ENCODE assay signal across 1 cellular context in genomic region chr20:5780233-5781217, GRCh38.
A peak's percentile ranks its signal among the peaks of the same experiment; 100 is the strongest.
TF ChIP-seq lines count a peak whose summit lies in the region.

No MANE protein-coding gene starts in this region.

TF ChIP-seq in K562, 482 proteins besides CTCF, POLR2A, EP300 and RAD21 (continued from another document):
- TF ChIP-seq, protein P1, sequence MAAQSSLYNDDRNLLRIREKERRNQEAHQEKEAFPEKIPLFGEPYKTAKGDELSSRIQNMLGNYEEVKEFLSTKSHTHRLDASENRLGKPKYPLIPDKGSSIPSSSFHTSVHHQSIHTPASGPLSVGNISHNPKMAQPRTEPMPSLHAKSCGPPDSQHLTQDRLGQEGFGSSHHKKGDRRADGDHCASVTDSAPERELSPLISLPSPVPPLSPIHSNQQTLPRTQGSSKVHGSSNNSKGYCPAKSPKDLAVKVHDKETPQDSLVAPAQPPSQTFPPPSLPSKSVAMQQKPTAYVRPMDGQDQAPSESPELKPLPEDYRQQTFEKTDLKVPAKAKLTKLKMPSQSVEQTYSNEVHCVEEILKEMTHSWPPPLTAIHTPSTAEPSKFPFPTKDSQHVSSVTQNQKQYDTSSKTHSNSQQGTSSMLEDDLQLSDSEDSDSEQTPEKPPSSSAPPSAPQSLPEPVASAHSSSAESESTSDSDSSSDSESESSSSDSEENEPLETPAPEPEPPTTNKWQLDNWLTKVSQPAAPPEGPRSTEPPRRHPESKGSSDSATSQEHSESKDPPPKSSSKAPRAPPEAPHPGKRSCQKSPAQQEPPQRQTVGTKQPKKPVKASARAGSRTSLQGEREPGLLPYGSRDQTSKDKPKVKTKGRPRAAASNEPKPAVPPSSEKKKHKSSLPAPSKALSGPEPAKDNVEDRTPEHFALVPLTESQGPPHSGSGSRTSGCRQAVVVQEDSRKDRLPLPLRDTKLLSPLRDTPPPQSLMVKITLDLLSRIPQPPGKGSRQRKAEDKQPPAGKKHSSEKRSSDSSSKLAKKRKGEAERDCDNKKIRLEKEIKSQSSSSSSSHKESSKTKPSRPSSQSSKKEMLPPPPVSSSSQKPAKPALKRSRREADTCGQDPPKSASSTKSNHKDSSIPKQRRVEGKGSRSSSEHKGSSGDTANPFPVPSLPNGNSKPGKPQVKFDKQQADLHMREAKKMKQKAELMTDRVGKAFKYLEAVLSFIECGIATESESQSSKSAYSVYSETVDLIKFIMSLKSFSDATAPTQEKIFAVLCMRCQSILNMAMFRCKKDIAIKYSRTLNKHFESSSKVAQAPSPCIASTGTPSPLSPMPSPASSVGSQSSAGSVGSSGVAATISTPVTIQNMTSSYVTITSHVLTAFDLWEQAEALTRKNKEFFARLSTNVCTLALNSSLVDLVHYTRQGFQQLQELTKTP (IDR thresholded peaks at IDR 0.05; ENCODE audit: low read depth in 1 of 2, partially characterized antibody in 2 of 2): no peak
- TF ChIP-seq E2F5 (CRISPR knock-in tag; IDR thresholded peaks at IDR 0.05): no peak
- TF ChIP-seq RBM15 (IDR thresholded peaks at IDR 0.05; ENCODE audit: insufficient read depth, low read length): no peak
- TF ChIP-seq ZZZ3 (IDR thresholded peaks at IDR 0.05): no peak
- TF ChIP-seq, protein P2, sequence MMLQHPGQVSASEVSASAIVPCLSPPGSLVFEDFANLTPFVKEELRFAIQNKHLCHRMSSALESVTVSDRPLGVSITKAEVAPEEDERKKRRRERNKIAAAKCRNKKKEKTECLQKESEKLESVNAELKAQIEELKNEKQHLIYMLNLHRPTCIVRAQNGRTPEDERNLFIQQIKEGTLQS (IDR thresholded peaks at IDR 0.05): peak; percentile 26; the same call in 1 of the 2 replicates
- TF ChIP-seq, protein P2 (CRISPR knock-in tag; conservative IDR thresholded peaks at IDR 0.05): no peak
- TF ChIP-seq ZNF41 (CRISPR knock-in tag; conservative IDR thresholded peaks at IDR 0.05): no peak
- no peak for TF ChIP-seq XRCC3 (IDR thresholded peaks at IDR 0.05)
- peak; percentile 64; the same call in 1 of the 2 replicates for TF ChIP-seq DPF2 (IDR thresholded peaks at IDR 0.05)
- TF ChIP-seq ZFX (CRISPR knock-in tag; IDR thresholded peaks at IDR 0.05): peak; percentile 25; the same call in 1 of the 2 replicates
- TF ChIP-seq NR4A1 (CRISPR knock-in tag; IDR thresholded peaks at IDR 0.05): no peak
- peak; percentile 49; the same call in 1 of the 2 replicates for TF ChIP-seq NR4A1 (tag; IDR thresholded peaks at IDR 0.05)
- TF ChIP-seq, protein P3, sequence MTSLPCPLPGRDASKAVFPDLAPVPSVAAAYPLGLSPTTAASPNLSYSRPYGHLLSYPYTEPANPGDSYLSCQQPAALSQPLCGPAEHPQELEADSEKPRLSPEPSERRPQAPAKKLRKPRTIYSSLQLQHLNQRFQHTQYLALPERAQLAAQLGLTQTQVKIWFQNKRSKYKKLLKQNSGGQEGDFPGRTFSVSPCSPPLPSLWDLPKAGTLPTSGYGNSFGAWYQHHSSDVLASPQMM (CRISPR knock-in tag; IDR thresholded peaks at IDR 0.05): no peak
- peak; percentile 66; the same call in 1 of the 2 replicates for TF ChIP-seq CTBP1 (IDR thresholded peaks at IDR 0.05; ENCODE audit: borderline replicate concordance)
- TF ChIP-seq NCOR1 (IDR thresholded peaks at IDR 0.05): no peak
- no peak for TF ChIP-seq ZNF197 (CRISPR knock-in tag; IDR thresholded peaks at IDR 0.05; ENCODE audit: low read depth)
- peak; percentile 60 for TF ChIP-seq RBBP5 (IDR thresholded peaks at IDR 0.05; ENCODE audit: borderline replicate concordance, insufficient read depth, low read length, poor library complexity, severe bottlenecking)
- peak; percentile 14; the same call in 1 of the 2 replicates for TF ChIP-seq KLF6 (CRISPR knock-in tag; IDR thresholded peaks at IDR 0.05; ENCODE audit: borderline replicate concordance)
